Comparison of ENCODE assay signal across 8 cellular contexts in the genomic region with DNA sequence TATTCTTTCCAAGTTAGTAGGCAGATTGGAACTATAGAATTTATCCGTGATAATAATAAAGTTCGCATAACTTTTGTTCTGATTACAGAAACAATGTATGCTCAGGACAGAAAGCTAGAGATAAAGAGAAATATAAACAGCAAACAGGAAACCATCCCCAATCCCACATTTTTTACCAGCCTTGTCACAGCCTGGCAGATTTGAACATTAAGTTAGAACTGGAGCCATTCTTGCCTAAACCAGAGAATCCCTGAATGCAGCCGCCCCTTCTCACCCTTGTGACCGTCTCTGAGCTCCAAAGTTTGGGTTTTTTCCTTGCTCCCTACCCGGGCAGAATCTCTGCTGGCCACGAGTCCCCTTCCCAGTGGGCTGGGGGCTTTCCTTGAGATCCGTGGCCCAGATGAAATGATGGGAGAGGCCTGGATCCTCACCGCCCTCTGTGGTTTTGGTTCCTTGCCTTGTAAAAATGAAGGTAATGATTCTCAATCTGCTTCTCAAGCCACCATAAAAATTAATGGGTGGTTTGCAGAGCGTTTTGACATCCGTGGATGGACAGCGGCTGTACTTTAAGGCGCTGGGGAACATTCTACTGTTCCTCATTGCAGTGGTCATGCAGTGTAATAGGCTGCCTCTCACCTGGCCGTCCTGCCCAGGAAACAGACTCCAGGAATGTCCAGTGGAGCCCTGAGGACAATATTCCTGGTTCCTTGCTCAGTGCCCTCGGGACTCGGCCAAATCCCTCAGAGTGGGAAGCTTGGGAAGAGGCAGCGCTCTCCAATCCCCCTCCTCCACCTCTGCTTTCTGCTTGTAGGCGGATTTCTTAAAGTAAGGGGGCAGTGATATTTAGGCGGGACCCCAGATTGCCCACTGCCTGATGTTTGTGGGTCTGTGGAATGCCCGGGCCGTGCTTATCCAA. TPM values are rescaled to one million over a fixed set of nuclear protein-coding genes. Genes with fewer than 3 reads are reported as not detected.
DNase-seq lines count a peak whose midpoint lies in the region; ATAC-seq and TF ChIP-seq lines count a peak whose summit lies in the region.

No MANE protein-coding gene starts in this region.

- peak; percentile 34 for ATAC-seq in body of pancreas
- ATAC-seq in GM18498 (IDR thresholded peaks at IDR 0.05; ENCODE audit: unreplicated experiment): no peak
- ATAC-seq in GM19023 (IDR thresholded peaks at IDR 0.05; ENCODE audit: unreplicated experiment): no peak
- ATAC-seq in GM21390 (IDR thresholded peaks at IDR 0.05; ENCODE audit: unreplicated experiment): no peak

- H3K27ac Mint-ChIP-seq in activated CD4-positive, alpha-beta T cell treated with anti-CD3 and anti-CD28 coated beads, Interleukin-2, amount 10 ng/mL, durations not matched to agents 7 days and 5 days: peak overlapping the region; percentile 62

- POLR2A ChIA-PET in activated CD4-positive, alpha-beta T cell treated with anti-CD3 and anti-CD28 coated beads, Interleukin-2, amount 10 ng/mL, durations not matched to agents 7 days and 5 days (lab: Charles Lee): no interaction called here

- peak overlapping the region; percentile 63 to 70 for H3K4me3 ChIP-seq in body of pancreas
- H3K4me3 ChIP-seq in liver (ENCODE audit: low read depth in 1 of 3, low read length in 3 of 3): peak overlapping the region; percentile 73 to 92 (median 80)
- H3K4me3 ChIP-seq in testis: peak overlapping the region; percentile 72 to 81

- intact Hi-C loops in body of pancreas (cut with DNase I) (no loop called here), testis (cut with DNase I; ENCODE audit: low total_unique reads) (no loop called here)

- peak overlapping the region; percentile 17 for H3K4me3 Mint-ChIP-seq in activated CD4-positive, alpha-beta T cell treated with anti-CD3 and anti-CD28 coated beads, Interleukin-2, amount 10 ng/mL, durations not matched to agents 7 days and 5 days

- CTCF ChIA-PET in activated CD4-positive, alpha-beta T cell treated with anti-CD3 and anti-CD28 coated beads, Interleukin-2, amount 10 ng/mL, durations not matched to agents 7 days and 5 days (lab: Charles Lee): no interaction called here

- H3K9me3 Mint-ChIP-seq in activated CD4-positive, alpha-beta T cell treated with anti-CD3 and anti-CD28 coated beads, Interleukin-2, amount 10 ng/mL, durations not matched to agents 7 days and 5 days: no peaks in the 10 kb centered on the region

- peaks cover 7% of the 10 kb centered on the region for H3K4me1 Mint-ChIP-seq in activated CD4-positive, alpha-beta T cell treated with anti-CD3 and anti-CD28 coated beads, Interleukin-2, amount 10 ng/mL, durations not matched to agents 7 days and 5 days

- H3K9me3 ChIP-seq in body of pancreas (no peaks in the 10 kb centered on the region), liver (ENCODE audit: control insufficient read depth in 4 of 4, low read length in 3 of 4) (no peaks in the 10 kb centered on the region), testis (no peaks in the 10 kb centered on the region)

- peaks cover 49% of the 10 kb centered on the region for H3K4me1 ChIP-seq in body of pancreas
- H3K4me1 ChIP-seq in liver (ENCODE audit: control insufficient read depth in 4 of 4, insufficient read depth in 4 of 4, low read length in 3 of 4): peaks cover 0 to 28% (median 18%) of the 10 kb centered on the region in 4 donors
- H3K4me1 ChIP-seq in testis: peaks cover 27% of the 10 kb centered on the region

- H3K27ac ChIP-seq in body of pancreas (peak overlapping the region; percentile 93 to 99 (median 94)), liver (ENCODE audit: low read depth in 1 of 2, low read length in 2 of 2) (peak overlapping the region; percentile 79 to 89), testis (peak overlapping the region; percentile 89 to 91)

- H3K9ac ChIP-seq in liver (ENCODE audit: low read depth in 1 of 2, low read length in 2 of 2): peak overlapping the region; percentile 90 to 99

- H3K36me3 ChIP-seq in body of pancreas (replicated peaks in 1 of 2; ENCODE audit: insufficient read depth in 1 of 2, low read depth in 2 of 2) (no peaks in the 10 kb centered on the region), liver (ENCODE audit: control insufficient read depth in 4 of 4, insufficient read depth in 3 of 4, low read depth in 1 of 4, low read length in 3 of 4) (no peaks in the 10 kb centered on the region), testis (ENCODE audit: low read depth, missing control alignments) (no peaks in the 10 kb centered on the region)

- peak in 2 of 3 donors; percentile 67 to 69 for TF ChIP-seq POLR2A in body of pancreas (IDR thresholded peaks at IDR 0.05)
- no peak for TF ChIP-seq POLR2A in testis (IDR thresholded peaks at IDR 0.05)

- TF ChIP-seq CTCF in body of pancreas (IDR thresholded peaks at IDR 0.05): no peak
- no peak for TF ChIP-seq CTCF in liver (IDR thresholded peaks at IDR 0.05; ENCODE audit: low read depth, low read length, missing input control)
- TF ChIP-seq CTCF in testis (IDR thresholded peaks at IDR 0.05): no peak

- TF ChIP-seq RAD21 in liver (IDR thresholded peaks at IDR 0.05): no peak

- H3K27me3 ChIP-seq in body of pancreas: no peaks in the 10 kb centered on the region
- no peaks in the 10 kb centered on the region for H3K27me3 ChIP-seq in liver (ENCODE audit: control insufficient read depth in 4 of 4, insufficient read depth in 4 of 4, low read length in 3 of 4)
- no peaks in the 10 kb centered on the region for H3K27me3 ChIP-seq in testis

- no peaks in the 10 kb centered on the region for H3K36me3 Mint-ChIP-seq in activated CD4-positive, alpha-beta T cell treated with anti-CD3 and anti-CD28 coated beads, Interleukin-2, amount 10 ng/mL, durations not matched to agents 7 days and 5 days (ENCODE audit: low read depth)

- DNase-seq in activated CD4-positive, alpha-beta T cell treated with anti-CD3 and anti-CD28 coated beads, Interleukin-2, amount 10 ng/mL, durations not matched to agents 7 days and 5 days: no peak
- DNase-seq in activated CD4-positive, alpha-beta T cell treated with anti-CD3 and anti-CD28 coated beads, Interleukin-2, amount 50 U/mL, for 1 hour: no peak
- DNase-seq in body of pancreas: peak; percentile 53 to 70 (median 65)
- peak; percentile 37 for DNase-seq in testis

- H3K27me3 Mint-ChIP-seq in activated CD4-positive, alpha-beta T cell treated with anti-CD3 and anti-CD28 coated beads, Interleukin-2, amount 10 ng/mL, durations not matched to agents 7 days and 5 days: peaks cover 65% of the 10 kb centered on the region

- 7 to 8% methylated on average over 18 to 20 of the region's 20 CpGs for WGBS in body of pancreas, 2 donors
- 35% methylated on average over 20 of the region's 20 CpGs for WGBS in liver
- WGBS in testis, 2 donors: 10 to 15% methylated on average over 20 of the region's 20 CpGs

TF ChIP-seq in liver, 16 proteins besides CTCF, POLR2A, EP300 and RAD21:
- TF ChIP-seq, protein P1, sequence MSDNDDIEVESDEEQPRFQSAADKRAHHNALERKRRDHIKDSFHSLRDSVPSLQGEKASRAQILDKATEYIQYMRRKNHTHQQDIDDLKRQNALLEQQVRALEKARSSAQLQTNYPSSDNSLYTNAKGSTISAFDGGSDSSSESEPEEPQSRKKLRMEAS (IDR thresholded peaks at IDR 0.05): no peak
- TF ChIP-seq YY1 (IDR thresholded peaks at IDR 0.05): peak; percentile 10

RNA-seq across cellular contexts. Expression of a gene that starts 1.6 kb away (rescaled TPM):
- total RNA-seq in activated CD4-positive, alpha-beta T cell treated with anti-CD3 and anti-CD28 coated beads, Interleukin-2, amount 10 ng/mL, durations not matched to agents 7 days and 5 days: not detected
- total RNA-seq in body of pancreas: 10 to 100 TPM; 62.6 to 71.9 TPM
- 10 to 100 TPM in 1 of 2 donors, 1 to 10 TPM in 1; 4.1 to 18.4 TPM for total RNA-seq in liver
- polyA plus RNA-seq in liver: 10 to 100 TPM in 1 of 2 donors, 1 to 10 TPM in 1; 9.2 to 15.3 TPM
- 10 to 100 TPM; 64.4 to 88.5 TPM for total RNA-seq in testis
- polyA plus RNA-seq in testis (ENCODE audit: insufficient read depth, low read depth, low replicate concordance): 33.3 TPM

Comparison
In these comparisons a context has a peak if more than half of its experiments do, and no peak if none do; other contexts are left out.
1. DNase-seq: peak in body of pancreas (4 of 4) and testis (single experiment); none in activated CD4-positive, alpha-beta T cell treated with anti-CD3 and anti-CD28 coated beads, Interleukin-2, amount 10 ng/mL, durations not matched to agents 7 days and 5 days (single experiment) and activated CD4-positive, alpha-beta T cell treated with anti-CD3 and anti-CD28 coated beads, Interleukin-2, amount 50 U/mL, for 1 hour (single experiment).
2. RNA of a gene that starts 1.6 kb away (total RNA-seq): 64.4 to 88.5 TPM in testis, 62.6 to 71.9 TPM in body of pancreas and 4.1 to 18.4 TPM in liver; not detected in activated CD4-positive, alpha-beta T cell treated with anti-CD3 and anti-CD28 coated beads, Interleukin-2, amount 10 ng/mL, durations not matched to agents 7 days and 5 days; every median in the first group is over 4 times any median in the second.
3. Peak in every context shown above with its lines, with median percentiles within 50 percentile points of each other: H3K27ac ChIP-seq and H3K4me3 ChIP-seq.